ENCODE assay signal across 8 cellular contexts in genomic region chr20:49354673-49355072, GRCh38.
"Had no signal": no experiment of that assay in that cellular context is flagged by ENCODE, and none has a peak within 500 bp of the region (broad histone marks: within the 10 kb centered on the region; RNA-seq: fewer than 3 reads in every experiment).

No MANE protein-coding gene starts in this region.

- H3K9me3 ChIP-seq: HAP-1 had no signal

- H3K4me1 ChIP-seq: HAP-1 had no signal

- FAIRE-seq: HTR-8/SVneo had no signal

- H3K4me3 ChIP-seq: GM23248, HAP-1 had no signal

- H3K27ac ChIP-seq: GM23248 had no signal

- ATAC-seq: HCT116 had no signal

- H3K9ac ChIP-seq: GM23248 had no signal

- H2AFZ ChIP-seq: GM23248 had no signal

- H3K36me3 ChIP-seq: HAP-1 had no signal

- DNase-seq: GM23248, GOT3, H7, HFFc6, KG1 had no signal
